In the genomic region with DNA sequence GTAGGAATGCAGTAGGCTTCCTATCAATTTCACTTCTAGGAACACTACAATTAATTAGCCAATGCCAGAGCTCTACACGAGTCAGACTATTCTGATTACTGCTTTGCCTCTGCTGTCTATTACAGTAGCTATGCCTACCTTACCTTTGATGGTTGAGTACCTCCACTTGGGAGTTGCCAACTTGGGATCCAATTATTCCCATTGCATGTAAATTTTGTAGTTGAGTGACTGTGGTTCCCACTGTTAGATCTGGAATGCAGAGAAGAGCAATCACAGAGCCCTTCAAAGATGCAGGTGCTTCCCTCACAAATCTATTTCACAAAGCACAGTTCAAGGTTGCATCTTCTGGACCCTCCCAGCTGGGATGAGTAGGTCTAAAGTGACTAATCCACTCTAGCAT, we compare ENCODE assay signal across 1 cellular context.
TF ChIP-seq lines count a peak whose summit lies in the region.

No MANE protein-coding gene starts in this region.

TF ChIP-seq in HepG2, 621 proteins besides CTCF, POLR2A, EP300 and RAD21 (continued from another document):
- TF ChIP-seq, protein P1, sequence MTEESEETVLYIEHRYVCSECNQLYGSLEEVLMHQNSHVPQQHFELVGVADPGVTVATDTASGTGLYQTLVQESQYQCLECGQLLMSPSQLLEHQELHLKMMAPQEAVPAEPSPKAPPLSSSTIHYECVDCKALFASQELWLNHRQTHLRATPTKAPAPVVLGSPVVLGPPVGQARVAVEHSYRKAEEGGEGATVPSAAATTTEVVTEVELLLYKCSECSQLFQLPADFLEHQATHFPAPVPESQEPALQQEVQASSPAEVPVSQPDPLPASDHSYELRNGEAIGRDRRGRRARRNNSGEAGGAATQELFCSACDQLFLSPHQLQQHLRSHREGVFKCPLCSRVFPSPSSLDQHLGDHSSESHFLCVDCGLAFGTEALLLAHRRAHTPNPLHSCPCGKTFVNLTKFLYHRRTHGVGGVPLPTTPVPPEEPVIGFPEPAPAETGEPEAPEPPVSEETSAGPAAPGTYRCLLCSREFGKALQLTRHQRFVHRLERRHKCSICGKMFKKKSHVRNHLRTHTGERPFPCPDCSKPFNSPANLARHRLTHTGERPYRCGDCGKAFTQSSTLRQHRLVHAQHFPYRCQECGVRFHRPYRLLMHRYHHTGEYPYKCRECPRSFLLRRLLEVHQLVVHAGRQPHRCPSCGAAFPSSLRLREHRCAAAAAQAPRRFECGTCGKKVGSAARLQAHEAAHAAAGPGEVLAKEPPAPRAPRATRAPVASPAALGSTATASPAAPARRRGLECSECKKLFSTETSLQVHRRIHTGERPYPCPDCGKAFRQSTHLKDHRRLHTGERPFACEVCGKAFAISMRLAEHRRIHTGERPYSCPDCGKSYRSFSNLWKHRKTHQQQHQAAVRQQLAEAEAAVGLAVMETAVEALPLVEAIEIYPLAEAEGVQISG (CRISPR knock-in tag; IDR thresholded peaks at IDR 0.05) = no peak
